Comparison of ENCODE assay signal across 15 cellular contexts in genomic region chr15:99963096-99963825, GRCh38.
DNase-seq lines count a peak whose midpoint lies in the region; ATAC-seq and TF ChIP-seq lines count a peak whose summit lies in the region.
"Had no signal": no experiment of that assay in that cellular context is flagged by ENCODE, and none has a peak within 500 bp of the region (broad histone marks: within the 10 kb centered on the region; RNA-seq: fewer than 3 reads in every experiment).

No MANE protein-coding gene starts in this region.

- no peak overlapping the region for H3K27ac ChIP-seq in right atrium auricular region

- H3K4me1 Mint-ChIP-seq in MCF 10A (ENCODE audit: insufficient read depth, unreplicated experiment) = peaks cover 19% of the 10 kb centered on the region

- ATAC-seq in GM19035 (IDR thresholded peaks at IDR 0.05; ENCODE audit: unreplicated experiment) = no peak
- ATAC-seq in HG03196 (IDR thresholded peaks at IDR 0.05; ENCODE audit: unreplicated experiment) = no peak

- H3K27me3 ChIP-seq in right atrium auricular region = no peaks in the 10 kb centered on the region

- H3K4me3 Mint-ChIP-seq in MCF 10A (ENCODE audit: unreplicated experiment) = no peak overlapping the region

- no TSS peak for BruUV-seq in MCF 10A (replicated peaks; lab: Mats Ljungman, UMichigan)

- H3K27ac Mint-ChIP-seq in MCF 10A (ENCODE audit: low read depth, unreplicated experiment) = no peak overlapping the region

- in situ Hi-C loops in GM13977 (cut with MboI; ENCODE audit: low pct_unique_long_range_greater_than_20kb, low sequenced_read_pairs, unreplicated experiment) = no loop called here

- no peaks in the 10 kb centered on the region for H3K27me3 Mint-ChIP-seq in MCF 10A (ENCODE audit: insufficient read depth, unreplicated experiment)

- H3K9me3 ChIP-seq in right atrium auricular region = no peaks in the 10 kb centered on the region

- DNase-seq in cardiac septum (ENCODE audit: low spot score) (peak; percentile 44), right atrium auricular region (ENCODE audit: low spot score) (no peak), MCF 10A (ENCODE audit: unreplicated experiment) (peak; percentile 81), kidney tubule cell (ENCODE audit: low spot score) (peak; percentile 90), GM13977 (ENCODE audit: low spot score) (no peak), NCI-H748 treated with DMSO at 0.1 percent for 48 hours (lab: John Stamatoyannopoulos, UW) (no peak)
- DNase-seq: activated CD4-positive, alpha-beta T cell treated with anti-CD3 and anti-CD28 coated beads, Interleukin-2, amount 50 U/mL, for 48 hours; activated gamma-delta T cell; DMS53; HCEC 1CT; NCI-H146; NCI-H82; Right ventricle myocardium superior had no signal

- no peaks in the 10 kb centered on the region for H3K4me1 ChIP-seq in right atrium auricular region

- no peaks in the 10 kb centered on the region for H3K36me3 ChIP-seq in right atrium auricular region

- no peak overlapping the region for H3K4me3 ChIP-seq in right atrium auricular region

- intact Hi-C loops in cardiac septum (cut with DNase I) (loop anchor here (10.0 kb wide), 1 partner anchor 152 kb away; no protein-coding TSS in a partner anchor), MCF 10A (cut with micrococcal nuclease) (loop anchor here (10.0 kb wide), 1 partner anchor 642 kb away; the partner anchor contains the start of genes ASB7 and LINS1)

- CTCF ChIA-PET in MCF 10A (lab: Yijun Ruan, JAX) = interaction anchor here (0.6 to 2.2 kb wide), 2 partner anchors 145 to 376 kb away, joined by 3 to 5 read pairs; no protein-coding TSS in a partner anchor

- TF ChIP-seq CTCF in right atrium auricular region (IDR thresholded peaks at IDR 0.05) (no peak), MCF 10A (IDR thresholded peaks at IDR 0.05; ENCODE audit: unreplicated experiment) (no peak), GM13977 (IDR thresholded peaks at IDR 0.05; ENCODE audit: extremely low read depth, insufficient read depth, missing control alignments) (no peak)

- no peaks in the 10 kb centered on the region for H3K36me3 Mint-ChIP-seq in MCF 10A (ENCODE audit: insufficient read depth, unreplicated experiment)

- no peaks in the 10 kb centered on the region for H3K9me3 Mint-ChIP-seq in MCF 10A (ENCODE audit: unreplicated experiment)

- POLR2A ChIA-PET in MCF 10A (lab: Yijun Ruan, JAX) = interaction anchor here (0.7 to 1.4 kb wide), 5 partner anchors 12 to 152 kb away, joined by 3 to 6 read pairs (median 3); no protein-coding TSS in a partner anchor

Comparison
In these comparisons a context has a peak if more than half of its experiments do, and no peak if none do; other contexts are left out.
1. DNase-seq: peak in cardiac septum (single experiment), MCF 10A (single experiment) and kidney tubule cell (single experiment); none in right atrium auricular region (single experiment), GM13977 (single experiment) and NCI-H748 treated with DMSO at 0.1 percent for 48 hours (single experiment).